ENCODE assay signal across 31 cellular contexts in the genomic region with DNA sequence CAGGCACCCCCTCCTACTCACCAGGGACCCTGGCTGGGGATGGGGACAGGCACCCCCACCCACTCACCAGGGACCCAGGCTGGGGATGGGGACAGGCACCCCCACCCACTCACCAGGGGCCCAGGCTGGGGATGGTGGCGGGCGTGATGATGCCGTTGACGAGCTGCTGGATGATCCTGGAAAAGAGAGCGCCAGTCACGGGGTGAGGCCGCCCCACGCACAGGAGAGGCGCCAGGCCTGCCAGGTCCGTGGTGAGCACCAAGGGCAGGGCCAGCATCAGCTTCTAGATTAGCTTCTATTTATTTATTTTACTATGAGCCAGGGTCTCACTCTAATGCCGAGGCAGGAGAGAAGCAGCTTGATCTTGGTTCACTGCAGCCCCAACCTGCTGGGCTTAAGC. TPM values are rescaled to one million over a fixed set of nuclear protein-coding genes. Genes with fewer than 3 reads are reported as not detected.
"Had no signal": no experiment of that assay in that cellular context is flagged by ENCODE, and none has a peak within 500 bp of the region (broad histone marks: within the 10 kb centered on the region; RNA-seq: fewer than 3 reads in every experiment).

No MANE protein-coding gene starts in this region.

- H3K27ac ChIP-seq: colonic mucosa, epithelial cell of prostate, esophagus squamous epithelium, gastrocnemius medialis, heart right ventricle, left lung, lower lobe of right lung had no signal

- H3K9me3 ChIP-seq: colonic mucosa, esophagus squamous epithelium, gastrocnemius medialis, heart right ventricle, left lung, lower lobe of right lung, mucosa of descending colon had no signal

- ATAC-seq: effector memory CD8-positive, alpha-beta T cell; esophagus mucosa; gastrocnemius medialis; heart right ventricle; left lung; left ventricle myocardium superior; lower lobe of right lung; mucosa of descending colon had no signal

- H3K4me1 ChIP-seq: colonic mucosa, gastrocnemius medialis, heart right ventricle, left lung, lower lobe of right lung had no signal

- DNase-seq: colonic mucosa; cortex of kidney; effector CD8-positive, alpha-beta T cell; effector memory CD8-positive, alpha-beta T cell; endodermal cell; erythroblast; esophagus squamous epithelium; foreskin fibroblast; foreskin melanocyte; gastrocnemius medialis; glutamatergic neuron; heart right ventricle; hippocampal formation; immature natural killer cell; islet precursor cell; kidney; kidney glomerular epithelial cell; left lung; left ventricle myocardium superior; lower lobe of right lung; mesenchymal stem cell; mucosa of descending colon; naive B cell had no signal

- H3K27me3 ChIP-seq: colonic mucosa, esophagus squamous epithelium, gastrocnemius medialis, heart right ventricle, left lung had no signal

- H3K4me3 ChIP-seq: colonic mucosa, esophagus squamous epithelium, gastrocnemius medialis, heart right ventricle, left lung, lower lobe of right lung, mucosa of descending colon had no signal

RNA-seq across cellular contexts. Expression of gene FGF22, which starts 10.4 kb away (rescaled TPM):
- total RNA-seq: colonic mucosa, dermis microvascular lymphatic vessel endothelial cell, gastrocnemius medialis, left ventricle myocardium superior, lung microvascular endothelial cell had no signal

RNA-seq across cellular contexts. Expression of gene PRSS57, which starts 45.1 kb away (rescaled TPM):
- total RNA-seq: colonic mucosa, dermis microvascular lymphatic vessel endothelial cell, endodermal cell, esophagus mucosa, esophagus squamous epithelium, gastrocnemius medialis, glomerular endothelial cell, heart right ventricle, kidney, left lung, left ventricle myocardium superior, lower lobe of right lung, lung microvascular endothelial cell, mesenteric fat pad, mesothelial cell of epicardium, mucosa of descending colon, myocyte had no signal
